28 cellular contexts compared by ENCODE assay signal in the genomic region with DNA sequence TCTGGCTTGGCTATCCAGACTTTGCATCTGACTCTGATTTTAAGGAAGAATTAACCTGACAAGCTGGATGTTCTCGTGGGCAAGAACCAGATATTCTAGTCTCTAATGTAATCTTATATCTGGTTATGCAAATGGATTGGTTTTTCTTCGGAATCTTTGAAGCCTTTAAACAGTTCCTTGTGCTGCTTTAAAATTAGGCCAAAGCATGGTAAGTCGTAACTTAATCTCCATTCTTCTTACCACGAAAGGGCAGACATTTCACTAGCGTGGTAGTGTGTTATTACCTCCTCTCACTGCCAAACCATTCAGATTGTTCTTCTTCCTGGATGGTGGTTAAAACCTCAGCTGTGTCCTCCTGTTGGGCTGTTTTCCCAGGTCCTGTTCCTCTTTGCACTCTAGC. TPM values are rescaled to one million over a fixed set of nuclear protein-coding genes. Genes with fewer than 3 reads are reported as not detected.
DNase-seq lines count a peak whose midpoint lies in the region; ATAC-seq and TF ChIP-seq lines count a peak whose summit lies in the region.
"Had no signal": no experiment of that assay in that cellular context is flagged by ENCODE, and none has a peak within 500 bp of the region (broad histone marks: within the 10 kb centered on the region; RNA-seq: fewer than 3 reads in every experiment).

No MANE protein-coding gene starts in this region.

- H3K27ac ChIP-seq in AG04450 (ENCODE audit: low read depth, low read length): peak overlapping the region; percentile 4
- peak overlapping the region; percentile 8 for H3K27ac ChIP-seq in ectodermal cell (ENCODE audit: insufficient read depth, low read depth, low read length, poor library complexity, severe bottlenecking)
- H3K27ac ChIP-seq: cardiac muscle cell, HL-60, neural progenitor cell, parathyroid adenoma, Peyer's patch, testis had no signal

- CTCF ChIA-PET in AG04450 (lab: Charles Lee): interaction anchor here (1.2 to 1.5 kb wide), 2 partner anchors 94 to 319 kb away, joined by 3 read pairs; no protein-coding TSS in a partner anchor

- POLR2A ChIA-PET in AG04450 (lab: Yijun Ruan, JAX): no interaction called here

- H3K4me3 Mint-ChIP-seq in nephron (no peak overlapping the region), chondrocyte (ENCODE audit: unreplicated experiment) (no peak overlapping the region)
- H3K4me3 Mint-ChIP-seq: activated B cell treated with CpG ODN at 0.5 μM for 24 hours; B cell; CD8-positive, alpha-beta T cell; neural progenitor cell had no signal

- no peaks in the 10 kb centered on the region for H3K4me1 ChIP-seq in ectodermal cell (ENCODE audit: control insufficient read depth, insufficient read depth, low read length)
- H3K4me1 ChIP-seq: parathyroid adenoma, Peyer's patch, testis had no signal

- TF ChIP-seq CTCF in AG04450 (IDR thresholded peaks at IDR 0.05; ENCODE audit: low read depth, low read length) (no peak), nephron (IDR thresholded peaks at IDR 0.05; ENCODE audit: unreplicated experiment in 3 of 3) (no peak), chondrocyte (IDR thresholded peaks at IDR 0.05) (no peak)

- no peaks in the 10 kb centered on the region for H3K27me3 Mint-ChIP-seq in nephron (ENCODE audit: low read depth)
- H3K27me3 Mint-ChIP-seq in chondrocyte (ENCODE audit: low read depth): no peaks in the 10 kb centered on the region
- H3K27me3 Mint-ChIP-seq: activated B cell treated with CpG ODN at 0.5 μM for 24 hours, B cell had no signal

- peak overlapping the region; percentile 10 to 87 (median 53) for H3K27ac Mint-ChIP-seq in nephron
- no peak overlapping the region for H3K27ac Mint-ChIP-seq in chondrocyte (ENCODE audit: unreplicated experiment)
- H3K27ac Mint-ChIP-seq: activated B cell treated with CpG ODN at 0.5 μM for 24 hours; B cell; CD8-positive, alpha-beta T cell; neural progenitor cell had no signal

- H3K9me3 Mint-ChIP-seq in nephron (no peaks in the 10 kb centered on the region), chondrocyte (ENCODE audit: low read depth) (no peaks in the 10 kb centered on the region)
- H3K9me3 Mint-ChIP-seq: activated B cell treated with CpG ODN at 0.5 μM for 24 hours; CD8-positive, alpha-beta T cell; neural progenitor cell had no signal

- H3K4me1 Mint-ChIP-seq in nephron: peaks cover 21% of the 10 kb centered on the region
- H3K4me1 Mint-ChIP-seq in chondrocyte (ENCODE audit: low read depth): peaks cover 42% of the 10 kb centered on the region
- H3K4me1 Mint-ChIP-seq: activated B cell treated with CpG ODN at 0.5 μM for 24 hours, B cell had no signal

- H3K9me3 ChIP-seq in AG04450 (ENCODE audit: control insufficient read depth, insufficient read depth, low read length): no peaks in the 10 kb centered on the region
- no peaks in the 10 kb centered on the region for H3K9me3 ChIP-seq in ectodermal cell (ENCODE audit: control insufficient read depth, low read length)
- H3K9me3 ChIP-seq: Peyer's patch, testis had no signal

- WGBS in ectodermal cell, 2 experiments: 95 to 97% methylated on average over 5 of the region's 5 CpGs

- no peak for DNase-seq in AG04450 (ENCODE audit: low read depth, low spot score)
- peak; percentile 52 for DNase-seq in LHCN-M2 (ENCODE audit: low read depth)
- DNase-seq in chondrocyte (ENCODE audit: low spot score): no peak
- no peak for DNase-seq in DMS 273 treated with DMSO at 0.1 percent for 48 hours (lab: John Stamatoyannopoulos, UW)
- no peak for DNase-seq in glomerular visceral epithelial cell (ENCODE audit: extremely low spot score)
- DNase-seq: activated B cell treated with CpG ODN at 0.5 μM for 24 hours; activated CD4-positive, alpha-beta T cell treated with anti-CD3 and anti-CD28 coated beads, Interleukin-2, amount 50 U/mL, for 1 hour; activated T-cell treated with anti-CD3 and anti-CD28 coated beads, Interleukin-2, amount 50 U/mL, for 48 hours; CD8-positive, alpha-beta T cell; cortex of kidney; GOT3; Kasumi-1; NCI-H146; NCI-H526 treated with DMSO at 0.1 percent for 48 hours; Peyer's patch; right cardiac atrium; stimulated activated CD4-positive, alpha-beta T cell treated with anti-CD3 and anti-CD28 coated beads, Interleukin-4, amount 100 ng/mL, for 4 hours; stimulated activated naive CD4-positive, alpha-beta T cell treated with Interleukin-2 at 50 U/mL for 16 hours; T1000; testis had no signal

- H3K36me3 Mint-ChIP-seq in nephron (ENCODE audit: low read depth) (peaks cover 52% of the 10 kb centered on the region), chondrocyte (ENCODE audit: low read depth) (peaks cover 32% of the 10 kb centered on the region)
- H3K36me3 Mint-ChIP-seq: CD8-positive, alpha-beta T cell had no signal

- no peak for ATAC-seq in GM21576 (IDR thresholded peaks at IDR 0.05; ENCODE audit: unreplicated experiment)
- ATAC-seq: CD8-positive, alpha-beta T cell; right cardiac atrium had no signal

- H3K36me3 ChIP-seq in ectodermal cell (ENCODE audit: control insufficient read depth, insufficient read depth, low read length): no peaks in the 10 kb centered on the region
- H3K36me3 ChIP-seq: cardiac muscle cell, neural progenitor cell, Peyer's patch had no signal

- no peak overlapping the region for H3K4me3 ChIP-seq in AG04450 (ENCODE audit: low read depth, low read length)
- no peak overlapping the region for H3K4me3 ChIP-seq in ectodermal cell (ENCODE audit: insufficient read depth, low read depth, low read length)
- H3K4me3 ChIP-seq: cardiac muscle cell, neural progenitor cell, Peyer's patch, testis had no signal

- H3K27me3 ChIP-seq in AG04450 (ENCODE audit: control insufficient read depth, insufficient read depth, low read length) (no peaks in the 10 kb centered on the region), ectodermal cell (ENCODE audit: control insufficient read depth, insufficient read depth, low read length, poor library complexity, severe bottlenecking) (no peaks in the 10 kb centered on the region)
- H3K27me3 ChIP-seq: cardiac muscle cell, neural progenitor cell, Peyer's patch, testis had no signal

RNA-seq across cellular contexts. Expression of a gene that starts 34.1 kb away (rescaled TPM):
- polyA plus RNA-seq in AG04450 (2011; rRNA removed): 0.16 and 0.21 TPM in 2 replicates
- not detected in 2 replicates for polyA minus RNA-seq in AG04450 (2011; rRNA and poly(A)+ RNA removed)
- not detected in 2 replicates for total RNA-seq in LHCN-M2 (2014; rRNA removed)
- polyA plus RNA-seq in LHCN-M2 (2012): 0.18 TPM
- polyA plus RNA-seq in ectodermal cell (2013, experiment 1 of 4): 4.4 TPM
- 3.2 TPM for polyA plus RNA-seq in ectodermal cell (2013, experiment 2 of 4)
- 2.2 TPM for polyA plus RNA-seq in ectodermal cell (2013, experiment 3 of 4)
- polyA plus RNA-seq in ectodermal cell (2013, experiment 4 of 4): 4.5 TPM
- total RNA-seq in chondrocyte: 1.0 TPM in 1 of 3 replicates, not detected in the others
- total RNA-seq: activated B cell treated with CpG ODN at 0.5 μM for 24 hours; CD8-positive, alpha-beta T cell; Peyer's patch; right cardiac atrium had no signal
- polyA plus RNA-seq: right cardiac atrium had no signal
